Comparison of ENCODE assay signal across 29 cellular contexts in the genomic region with DNA sequence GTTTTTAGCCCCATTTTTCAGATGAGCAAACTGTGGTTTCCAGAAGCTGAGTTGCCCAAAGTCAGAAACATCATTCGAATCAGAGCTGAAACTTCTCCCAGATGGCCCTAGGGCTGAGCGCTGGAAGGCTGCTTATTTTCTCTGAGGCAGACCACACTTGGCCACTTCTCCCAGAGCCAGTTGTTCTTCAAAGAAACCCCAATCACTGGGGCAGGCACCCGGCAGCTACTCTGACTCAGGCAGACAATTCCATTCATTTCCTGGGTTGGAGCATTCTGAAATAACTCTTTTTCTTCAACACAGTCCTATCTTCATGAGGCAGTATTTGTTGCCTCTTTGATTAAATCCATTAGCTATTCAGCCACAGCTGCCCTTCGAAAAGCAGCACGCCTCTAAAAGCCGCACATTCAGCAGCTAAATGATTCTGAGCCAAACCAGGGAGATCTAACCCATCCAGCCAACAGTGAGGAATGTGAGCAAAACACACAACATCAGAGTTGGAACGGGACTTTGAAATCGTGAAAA. TPM values are rescaled to one million over a fixed set of nuclear protein-coding genes. Genes with fewer than 3 reads are reported as not detected.
A peak's percentile ranks its signal among the peaks of the same experiment; 100 is the strongest.
DNase-seq lines count a peak whose midpoint lies in the region; ATAC-seq and TF ChIP-seq lines count a peak whose summit lies in the region.
"Had no signal": no experiment of that assay in that cellular context is flagged by ENCODE, and none has a peak within 500 bp of the region (broad histone marks: within the 10 kb centered on the region; RNA-seq: fewer than 3 reads in every experiment).

No MANE protein-coding gene starts in this region.

- H3K9ac ChIP-seq in neural progenitor cell, result no peak overlapping the region
- H3K9ac ChIP-seq: BLaER1 treated with 17β-estradiol and CSF1 and Interleukin-3, amounts not matched to agents 10 nM and 100 nM had no signal

- intact Hi-C loops in esophagus muscularis mucosa (cut with DNase I), result no loop called here

- peaks cover 3% of the 10 kb centered on the region for H3K27me3 Mint-ChIP-seq in neural progenitor cell (ENCODE audit: insufficient read depth, low read depth)
- H3K27me3 Mint-ChIP-seq: activated naive CD8-positive, alpha-beta T cell; IgD-negative memory B cell had no signal

- WGBS in esophagus muscularis mucosa, result 69% methylated on average over 8 of the region's 8 CpGs

- peak overlapping the region; percentile 69 for H3K27ac Mint-ChIP-seq in neural progenitor cell
- H3K27ac Mint-ChIP-seq: activated naive CD8-positive, alpha-beta T cell; activated T-helper 2 cell treated with anti-CD3 and anti-CD28 coated beads, Interferon-gamma antibody, Interleukin-2, Interleukin-4, amounts not matched to agents 10 μg/mL and 5 μg/mL and 100 μg/mL, durations not matched to agents 14 hours and 24 hours and 36 hours; IgD-negative memory B cell had no signal

- H3K4me1 ChIP-seq in esophagus muscularis mucosa, result peaks cover 0 to 1% (median 0%) of the 10 kb centered on the region in 4 donors
- peaks cover 28% of the 10 kb centered on the region for H3K4me1 ChIP-seq in neural progenitor cell
- H3K4me1 ChIP-seq: Caco-2, gastroesophageal sphincter, HAP-1, lower lobe of right lung, prostate gland, upper lobe of right lung had no signal

- peaks cover 5% of the 10 kb centered on the region for H4K20me1 ChIP-seq in neural progenitor cell (ENCODE audit: low read depth)
- H4K20me1 ChIP-seq: BLaER1 treated with 17β-estradiol and CSF1 and Interleukin-3, amounts not matched to agents 10 nM and 100 nM had no signal

- no peak for TF ChIP-seq EP300 in esophagus muscularis mucosa (IDR thresholded peaks at IDR 0.05)

- H3K79me2 ChIP-seq in neural progenitor cell (ENCODE audit: low read depth), result no peaks in the 10 kb centered on the region

- peak overlapping the region; percentile 46 for H3K4me3 Mint-ChIP-seq in neural progenitor cell
- H3K4me3 Mint-ChIP-seq: activated naive CD8-positive, alpha-beta T cell; IgD-negative memory B cell had no signal

- peak; percentile 5 for DNase-seq in AG08396 (ENCODE audit: low spot score)
- DNase-seq in HCEC 1CT, result peak; percentile 30
- peak; percentile 57 for DNase-seq in esophagus muscularis mucosa (ENCODE audit: extremely low spot score)
- DNase-seq in neural progenitor cell (ENCODE audit: low spot score), result peak; percentile 17
- no peak for DNase-seq in H4 (ENCODE audit: low spot score)
- DNase-seq: activated CD8-positive, alpha-beta memory T cell treated with anti-CD3 and anti-CD28 coated beads, Interleukin-2, amount 50 U/mL, for 4 hours; aorta; Caco-2; DMS79; kidney glomerular epithelial cell; lower lobe of right lung; NCI-H1105; NCI-H2029; NCI-H69; upper lobe of right lung had no signal

- no peak overlapping the region for H2AFZ ChIP-seq in neural progenitor cell (replicated peaks)

- H3K36me3 ChIP-seq in esophagus muscularis mucosa (no peaks in the 10 kb centered on the region), neural progenitor cell (no peaks in the 10 kb centered on the region)
- H3K36me3 ChIP-seq: BLaER1 treated with 17β-estradiol and CSF1 and Interleukin-3, amounts not matched to agents 10 nM and 100 nM; gastroesophageal sphincter; HAP-1; lower lobe of right lung; prostate gland; upper lobe of right lung had no signal

- peaks cover 38% of the 10 kb centered on the region for H3K4me1 Mint-ChIP-seq in neural progenitor cell
- H3K4me1 Mint-ChIP-seq: IgD-negative memory B cell had no signal

- no peaks in the 10 kb centered on the region for H3K9me3 Mint-ChIP-seq in neural progenitor cell
- H3K9me3 Mint-ChIP-seq: activated T-helper 2 cell treated with anti-CD3 and anti-CD28 coated beads, Interferon-gamma antibody, Interleukin-2, Interleukin-4, amounts not matched to agents 10 μg/mL and 5 μg/mL and 100 μg/mL, durations not matched to agents 14 hours and 24 hours and 36 hours had no signal

- no peak overlapping the region for H3K4me2 ChIP-seq in neural progenitor cell
- H3K4me2 ChIP-seq: BLaER1 treated with 17β-estradiol and CSF1 and Interleukin-3, amounts not matched to agents 10 nM and 100 nM had no signal

- no peaks in the 10 kb centered on the region for H3K36me3 Mint-ChIP-seq in neural progenitor cell
- H3K36me3 Mint-ChIP-seq: activated naive CD8-positive, alpha-beta T cell; IgD-negative memory B cell had no signal

- H3K27me3 ChIP-seq in esophagus muscularis mucosa, result no peaks in the 10 kb centered on the region
- H3K27me3 ChIP-seq in neural progenitor cell, result no peaks in the 10 kb centered on the region
- H3K27me3 ChIP-seq: BLaER1 treated with 17β-estradiol and CSF1 and Interleukin-3, amounts not matched to agents 10 nM and 100 nM; gastroesophageal sphincter; upper lobe of right lung had no signal

- H3K27ac ChIP-seq in esophagus muscularis mucosa (replicated peaks in 1 of 4) (no peak overlapping the region), neural progenitor cell (peak overlapping the region; percentile 65)
- H3K27ac ChIP-seq: BLaER1 treated with 17β-estradiol and CSF1 and Interleukin-3, amounts not matched to agents 10 nM and 100 nM; gastroesophageal sphincter; lower lobe of right lung; prostate gland; upper lobe of right lung had no signal

- ATAC-seq in HG02870 (IDR thresholded peaks at IDR 0.05; ENCODE audit: unreplicated experiment) (no peak), HG02798 (IDR thresholded peaks at IDR 0.05; ENCODE audit: poor library complexity, unreplicated experiment) (no peak), HG03139 (IDR thresholded peaks at IDR 0.05; ENCODE audit: unreplicated experiment) (no peak)
- ATAC-seq: esophagus mucosa, gastroesophageal sphincter, GM12878, lower lobe of right lung, Right ventricle myocardium inferior, upper lobe of right lung had no signal

- TF ChIP-seq CTCF in esophagus muscularis mucosa (IDR thresholded peaks at IDR 0.05) (no peak), neural progenitor cell (IDR thresholded peaks at IDR 0.05) (no peak)

- no peak overlapping the region for H3K4me3 ChIP-seq in esophagus muscularis mucosa
- H3K4me3 ChIP-seq in neural progenitor cell, result no peak overlapping the region
- H3K4me3 ChIP-seq: BLaER1 treated with 17β-estradiol and CSF1 and Interleukin-3, amounts not matched to agents 10 nM and 100 nM; gastroesophageal sphincter; GM12878; HAP-1; lower lobe of right lung; prostate gland; upper lobe of right lung had no signal

- no peaks in the 10 kb centered on the region for H3K9me3 ChIP-seq in esophagus muscularis mucosa
- no peaks in the 10 kb centered on the region for H3K9me3 ChIP-seq in neural progenitor cell (ENCODE audit: low read depth)
- H3K9me3 ChIP-seq: BLaER1 treated with 17β-estradiol and CSF1 and Interleukin-3, amounts not matched to agents 10 nM and 100 nM; Caco-2; gastroesophageal sphincter; HAP-1; lower lobe of right lung; prostate gland; upper lobe of right lung had no signal

- no peak for TF ChIP-seq POLR2A in esophagus muscularis mucosa (IDR thresholded peaks at IDR 0.05; ENCODE audit: low read depth)

- peaks cover 16% of the 10 kb centered on the region for H3F3A ChIP-seq in neural progenitor cell (ENCODE audit: low read depth)

RNA-seq across cellular contexts. Expression of a gene that starts 40.9 kb away (rescaled TPM):
- total RNA-seq in esophagus muscularis mucosa (10 to 100 TPM in 3 of 4 donors, 1 to 10 TPM in 1; 5.6 to 12.5 (median 10.7) TPM), neural progenitor cell (ENCODE audit: low replicate concordance) (1.9 and 2.9 TPM in 2 replicates)
- 14.9 and 18.5 TPM in 2 replicates for total RNA-seq in H4 (2014; rRNA removed; shearing (Covaris generic))
- total RNA-seq: activated T-helper 2 cell treated with anti-CD3 and anti-CD28 coated beads, Interferon-gamma antibody, Interleukin-2, Interleukin-4, amounts not matched to agents 10 μg/mL and 5 μg/mL and 100 μg/mL, durations not matched to agents 14 hours and 24 hours and 36 hours; chondrocyte; GM12878 had no signal
